Comparison of ENCODE assay signal across 22 cellular contexts in the genomic region with DNA sequence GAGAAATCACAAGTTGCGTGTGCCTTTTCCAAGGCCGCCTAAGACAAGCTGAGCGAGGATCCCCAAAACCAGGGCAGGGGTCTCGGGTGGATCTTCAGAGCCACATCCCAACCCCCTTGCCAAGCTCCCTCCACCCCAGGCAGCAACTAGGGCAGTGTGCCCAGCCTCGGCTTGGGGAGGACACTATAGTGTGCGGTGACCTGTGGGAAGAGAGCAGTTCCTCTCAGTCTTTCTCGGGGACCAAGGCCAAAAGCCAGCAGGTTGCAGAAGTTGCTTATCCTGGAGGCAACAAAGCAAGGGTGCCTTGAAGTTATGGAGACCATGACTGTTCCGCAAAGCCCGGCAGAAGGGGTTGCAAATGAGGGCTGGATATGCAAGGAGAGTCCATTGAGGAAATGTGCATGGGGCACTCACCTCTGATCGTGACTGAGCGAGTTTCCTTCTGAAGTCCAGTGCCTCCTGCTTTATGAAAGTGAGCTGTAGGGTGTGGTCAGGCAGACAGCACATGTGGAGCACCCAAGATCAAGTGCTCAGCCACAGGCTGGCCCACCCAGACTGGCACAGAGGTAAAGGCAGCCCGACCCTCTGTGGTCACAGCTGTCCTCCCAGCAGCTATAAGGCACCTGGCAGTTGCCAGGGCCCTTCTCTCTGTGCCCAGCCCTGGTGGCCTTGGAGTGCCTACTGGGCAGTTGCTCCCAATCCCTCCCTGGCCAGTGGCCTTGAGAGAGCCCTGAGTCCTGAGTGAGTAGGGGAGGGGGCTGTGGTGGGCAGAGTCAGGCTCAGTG.
"Had no signal": no experiment of that assay in that cellular context is flagged by ENCODE, and none has a peak within 500 bp of the region (broad histone marks: within the 10 kb centered on the region; RNA-seq: fewer than 3 reads in every experiment).

No MANE protein-coding gene starts in this region.

- H3K27ac Mint-ChIP-seq: IgD-negative memory B cell had no signal

- H3K27me3 ChIP-seq: SJCRH30 had no signal

- H3K9me3 ChIP-seq: SJCRH30 had no signal

- DNase-seq: Kasumi-1; MV-4-11; NCI-H1105; NCI-H1417; NCI-H1436 treated with DMSO at 0.1 percent for 48 hours; NCI-H1694; NCI-H187 treated with DMSO at 0.1 percent for 48 hours; NCI-H2029 treated with DMSO at 0.1 percent for 48 hours; NCI-H345; NCI-H446 treated with DMSO at 0.1 percent for 48 hours; NCI-H510A treated with DMSO at 0.1 percent for 48 hours; NCI-H748 treated with DMSO at 0.1 percent for 48 hours; NK-92 treated with Interleukin-12 subunit alpha and Interleukin-12 subunit beta, amount 100 ng/mL, for 24 hours; PC-3; SHP77 treated with DMSO at 0.1 percent for 48 hours; SJCRH30 had no signal

- H3K4me3 Mint-ChIP-seq: IgD-negative memory B cell had no signal

- H3K36me3 ChIP-seq: SJCRH30 had no signal

- H3K4me3 ChIP-seq: K562, SJCRH30 had no signal

- H3K27ac ChIP-seq: KMS-11, SJCRH30 had no signal

- ATAC-seq: HepG2, K562, PC-3, Right ventricle myocardium inferior, SK-N-SH treated with all-trans-retinoic acid at 6 μM for 48 hours had no signal
